8 cellular contexts compared by ENCODE assay signal in the genomic region with DNA sequence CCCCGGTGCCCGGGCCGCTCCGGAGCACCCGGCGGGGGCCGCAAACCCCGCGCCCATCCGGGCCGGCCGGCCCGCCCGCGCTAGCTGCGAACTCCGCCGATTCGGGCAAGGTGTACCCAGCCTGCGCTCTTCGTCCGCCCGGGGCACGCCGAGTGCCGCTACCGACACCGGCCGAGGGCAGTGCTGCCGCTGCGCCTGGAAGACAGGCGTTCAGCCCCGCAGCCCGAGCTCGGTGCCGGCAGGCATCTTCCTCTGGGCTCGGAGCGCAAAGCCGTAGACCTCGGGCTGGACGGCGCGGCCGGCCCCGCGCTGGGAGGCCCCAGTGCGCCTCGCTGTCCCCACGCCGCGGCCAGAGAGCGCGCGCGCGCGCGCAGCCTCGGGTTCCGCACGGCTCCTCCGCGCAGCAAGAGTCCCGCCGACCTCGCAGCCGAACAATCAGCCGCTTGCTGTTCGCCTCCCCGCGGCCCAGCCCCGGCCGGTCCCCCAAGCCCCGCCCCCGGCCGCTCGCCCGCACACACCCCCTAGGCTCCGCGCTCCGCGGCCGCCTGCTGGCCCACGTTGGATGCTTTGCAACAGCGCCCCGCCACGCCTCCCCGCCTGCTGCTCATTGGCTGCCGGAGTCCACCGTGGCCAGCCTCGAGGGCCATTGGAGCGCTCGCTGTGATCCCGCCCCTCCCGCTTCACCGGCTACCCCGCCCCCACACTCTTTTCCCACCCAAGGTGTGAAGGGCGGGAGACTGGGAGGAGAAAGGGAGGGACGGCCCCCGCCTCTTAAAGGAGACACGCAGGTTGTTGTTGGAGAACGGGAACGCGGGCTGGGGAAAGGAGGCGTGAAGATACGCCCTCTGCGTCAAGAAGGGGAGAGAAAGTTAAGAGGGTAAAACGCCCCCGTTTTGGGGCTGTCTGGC. TPM values are rescaled to one million over a fixed set of nuclear protein-coding genes. Genes with fewer than 3 reads are reported as not detected.
DNase-seq lines count a peak whose midpoint lies in the region; ATAC-seq and TF ChIP-seq lines count a peak whose summit lies in the region.

A gene with protein sequence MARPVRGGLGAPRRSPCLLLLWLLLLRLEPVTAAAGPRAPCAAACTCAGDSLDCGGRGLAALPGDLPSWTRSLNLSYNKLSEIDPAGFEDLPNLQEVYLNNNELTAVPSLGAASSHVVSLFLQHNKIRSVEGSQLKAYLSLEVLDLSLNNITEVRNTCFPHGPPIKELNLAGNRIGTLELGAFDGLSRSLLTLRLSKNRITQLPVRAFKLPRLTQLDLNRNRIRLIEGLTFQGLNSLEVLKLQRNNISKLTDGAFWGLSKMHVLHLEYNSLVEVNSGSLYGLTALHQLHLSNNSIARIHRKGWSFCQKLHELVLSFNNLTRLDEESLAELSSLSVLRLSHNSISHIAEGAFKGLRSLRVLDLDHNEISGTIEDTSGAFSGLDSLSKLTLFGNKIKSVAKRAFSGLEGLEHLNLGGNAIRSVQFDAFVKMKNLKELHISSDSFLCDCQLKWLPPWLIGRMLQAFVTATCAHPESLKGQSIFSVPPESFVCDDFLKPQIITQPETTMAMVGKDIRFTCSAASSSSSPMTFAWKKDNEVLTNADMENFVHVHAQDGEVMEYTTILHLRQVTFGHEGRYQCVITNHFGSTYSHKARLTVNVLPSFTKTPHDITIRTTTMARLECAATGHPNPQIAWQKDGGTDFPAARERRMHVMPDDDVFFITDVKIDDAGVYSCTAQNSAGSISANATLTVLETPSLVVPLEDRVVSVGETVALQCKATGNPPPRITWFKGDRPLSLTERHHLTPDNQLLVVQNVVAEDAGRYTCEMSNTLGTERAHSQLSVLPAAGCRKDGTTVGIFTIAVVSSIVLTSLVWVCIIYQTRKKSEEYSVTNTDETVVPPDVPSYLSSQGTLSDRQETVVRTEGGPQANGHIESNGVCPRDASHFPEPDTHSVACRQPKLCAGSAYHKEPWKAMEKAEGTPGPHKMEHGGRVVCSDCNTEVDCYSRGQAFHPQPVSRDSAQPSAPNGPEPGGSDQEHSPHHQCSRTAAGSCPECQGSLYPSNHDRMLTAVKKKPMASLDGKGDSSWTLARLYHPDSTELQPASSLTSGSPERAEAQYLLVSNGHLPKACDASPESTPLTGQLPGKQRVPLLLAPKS (minus strand): TSS at position 448 of the 908 bp plus-strand sequence. CDS start 615 bp downstream, outside the sequence.

- H3K4me1 ChIP-seq in PC-3 (ENCODE audit: insufficient read depth, low read length): no peaks in the 10 kb centered on the region
- peaks cover 0 to 1% of the 10 kb centered on the region in 2 donors for H3K4me1 ChIP-seq in esophagus (ENCODE audit: control insufficient read depth in 2 of 2, insufficient read depth in 2 of 2, low read length in 1 of 2)
- H3K4me1 ChIP-seq in mucosa of stomach (ENCODE audit: control insufficient read depth, insufficient read depth, low read length): peaks cover 14% of the 10 kb centered on the region

- no peaks in the 10 kb centered on the region for H3K9me3 Mint-ChIP-seq in activated T-cell treated with anti-CD3 and anti-CD28 coated beads, Interleukin-2, amount 50 U/mL, for 24 hours

- BruUV-seq in PC-3 (replicated peaks; lab: Mats Ljungman, UMichigan): no TSS peak

- peak; percentile 98 for DNase-seq in DMS 273 (lab: John Stamatoyannopoulos, UW; ENCODE audit: unreplicated experiment)
- DNase-seq in HuH-7.5 (ENCODE audit: low spot score): peak; percentile 76
- peak; percentile 88 for DNase-seq in PC-3
- DNase-seq in activated T-cell treated with anti-CD3 and anti-CD28 coated beads, Interleukin-2, amount 50 U/mL, for 24 hours: peak; percentile 99
- peak; percentile 98 for DNase-seq in stimulated activated CD8-positive, alpha-beta memory T cell treated with anti-CD3 and anti-CD28 coated beads, Interleukin-4, amount 100 ng/mL, for 48 hours

- intact Hi-C loops in PC-3 (cut with micrococcal nuclease): loop anchor here (2.0 kb wide), 1 partner anchor 54 kb away; no protein-coding TSS in a partner anchor

- peak within 1 kb of the TSS; percentile 80 for H3K4me2 ChIP-seq in PC-3 (ENCODE audit: low read length)

- no peak for TF ChIP-seq CTCF in PC-3 (conservative IDR thresholded peaks at IDR 0.05; ENCODE audit: low read depth, low read length)

- H3K36me3 Mint-ChIP-seq in activated T-cell treated with anti-CD3 and anti-CD28 coated beads, Interleukin-2, amount 50 U/mL, for 24 hours (ENCODE audit: low read depth): peaks cover 6% of the 10 kb centered on the region

- CTCF ChIA-PET in PC-3 (lab: Charles Lee): no interaction called here

- H3K27me3 ChIP-seq in PC-3 (ENCODE audit: low read length): no peaks in the 10 kb centered on the region
- no peaks in the 10 kb centered on the region for H3K27me3 ChIP-seq in esophagus (ENCODE audit: control insufficient read depth in 1 of 2, insufficient read depth in 2 of 2, low read length in 2 of 2)
- no peaks in the 10 kb centered on the region for H3K27me3 ChIP-seq in mucosa of stomach (ENCODE audit: control insufficient read depth, insufficient read depth, low read length)

- H2AFZ ChIP-seq in PC-3 (ENCODE audit: low read length): peak within 1 kb of the TSS; percentile 79

- POLR2A ChIA-PET in PC-3 (lab: Charles Lee; ENCODE audit: unreplicated experiment): no interaction called here

- H3K27ac ChIP-seq in PC-3 (ENCODE audit: low read length): no peak within 1 kb of the TSS
- H3K27ac ChIP-seq in esophagus (ENCODE audit: low read depth in 2 of 2, low read length in 1 of 2): peak within 1 kb of the TSS; percentile 73 to 87

- H3K9me2 ChIP-seq in PC-3 (replicated peaks; ENCODE audit: low read length): no peaks in the 10 kb centered on the region

- H3K4me1 Mint-ChIP-seq in activated T-cell treated with anti-CD3 and anti-CD28 coated beads, Interleukin-2, amount 50 U/mL, for 24 hours (ENCODE audit: low read depth): peaks cover 61% of the 10 kb centered on the region

- H4K20me1 ChIP-seq in PC-3 (ENCODE audit: low read length): no peaks in the 10 kb centered on the region

- no peaks in the 10 kb centered on the region for H3K79me2 ChIP-seq in PC-3 (ENCODE audit: low read length)

- WGBS in esophagus, 2 donors: 0 to 1% methylated on average over 86 to 109 of the region's 109 CpGs

- H3K4me3 ChIP-seq in PC-3 (ENCODE audit: low read length): peak within 1 kb of the TSS; percentile 64
- H3K4me3 ChIP-seq in esophagus (ENCODE audit: low read depth in 1 of 2, low read length in 2 of 2): peak within 1 kb of the TSS; percentile 69 to 80
- peak within 1 kb of the TSS; percentile 33 for H3K4me3 ChIP-seq in mucosa of stomach (ENCODE audit: low read length)

- H3K4me3 Mint-ChIP-seq in activated T-cell treated with anti-CD3 and anti-CD28 coated beads, Interleukin-2, amount 50 U/mL, for 24 hours: peak within 1 kb of the TSS; percentile 94

- H3K9me3 ChIP-seq in PC-3 (ENCODE audit: low read length) (no peaks in the 10 kb centered on the region), esophagus (ENCODE audit: control insufficient read depth in 2 of 2, insufficient read depth in 1 of 2, low read depth in 1 of 2, low read length in 1 of 2) (no peaks in the 10 kb centered on the region), mucosa of stomach (ENCODE audit: control insufficient read depth, low read length) (no peaks in the 10 kb centered on the region)

- peak within 1 kb of the TSS; percentile 95 for H3K27ac Mint-ChIP-seq in activated T-cell treated with anti-CD3 and anti-CD28 coated beads, Interleukin-2, amount 50 U/mL, for 24 hours

- ATAC-seq in GM21528 (IDR thresholded peaks at IDR 0.05; ENCODE audit: low FRiP score, unreplicated experiment): peak; percentile 98
- peak; percentile 99 for ATAC-seq in PC-3

- H3K9ac ChIP-seq in PC-3 (ENCODE audit: low read length) (no peak within 1 kb of the TSS), mucosa of stomach (ENCODE audit: low read length) (peak within 1 kb of the TSS; percentile 82)

- H3K27me3 Mint-ChIP-seq in activated T-cell treated with anti-CD3 and anti-CD28 coated beads, Interleukin-2, amount 50 U/mL, for 24 hours: peaks cover 3% of the 10 kb centered on the region

- no peaks in the 10 kb centered on the region for H3K36me3 ChIP-seq in PC-3 (ENCODE audit: low read depth, low read length)
- no peaks in the 10 kb centered on the region for H3K36me3 ChIP-seq in esophagus (ENCODE audit: control insufficient read depth in 2 of 2, insufficient read depth in 2 of 2, low read length in 1 of 2)
- H3K36me3 ChIP-seq in mucosa of stomach (ENCODE audit: control insufficient read depth, insufficient read depth, low read length): no peaks in the 10 kb centered on the region

- no peaks in the 10 kb centered on the region for H3F3A ChIP-seq in PC-3 (ENCODE audit: low read length, unreplicated experiment)

RNA-seq across cellular contexts. Expression of the gene that starts here (rescaled TPM):
- total RNA-seq in PC-3 (2014; rRNA removed): 2.2 and 2.9 TPM in 2 replicates
- 10 to 100 TPM in 1 of 2 donors, 1 to 10 TPM in 1; 6.2 to 11.0 TPM for polyA plus RNA-seq in esophagus
